Comparison of ENCODE assay signal across 9 cellular contexts in genomic region chr2:68832161-68832869, GRCh38. TPM values are rescaled to one million over a fixed set of nuclear protein-coding genes. Genes with fewer than 3 reads are reported as not detected.
DNase-seq lines count a peak whose midpoint lies in the region; ATAC-seq and TF ChIP-seq lines count a peak whose summit lies in the region.
"Had no signal": no experiment of that assay in that cellular context is flagged by ENCODE, and none has a peak within 500 bp of the region (broad histone marks: within the 10 kb centered on the region; RNA-seq: fewer than 3 reads in every experiment).

No MANE protein-coding gene starts in this region.

- BruUV-seq in PC-9 (replicated peaks; lab: Mats Ljungman, UMichigan): no TSS peak

- peak overlapping the region; percentile 55; the same call in 1 of the 2 replicates for H2AFZ ChIP-seq in PC-9

- intact Hi-C loops in PC-9 (cut with micrococcal nuclease; ENCODE audit: unreplicated experiment): no loop called here

- no peaks in the 10 kb centered on the region for H3K79me2 ChIP-seq in PC-9 (ENCODE audit: low read depth)

- H3K36me3 ChIP-seq in PC-9 (ENCODE audit: low read depth) (no peaks in the 10 kb centered on the region), kidney epithelial cell (ENCODE audit: control insufficient read depth, insufficient read depth, low read length) (no peaks in the 10 kb centered on the region)

- DNase-seq in PC-9 (peak; percentile 17 to 39), kidney epithelial cell (ENCODE audit: low read depth) (peak; percentile 82), SW 1271 (lab: John Stamatoyannopoulos, UW) (no peak), retina (no peak)
- peak; percentile 49 for DNase-seq in stimulated activated CD8-positive, alpha-beta memory T cell treated with anti-CD3 and anti-CD28 coated beads, Interleukin-12 subunit alpha, Interleukin-12 subunit beta, amount 100 ng/mL, for 4 hours (ENCODE audit: low read depth)

- CTCF ChIA-PET in PC-9 (lab: Charles Lee): no interaction called here

- no peaks in the 10 kb centered on the region for H3K4me1 ChIP-seq in PC-9 (replicated peaks; ENCODE audit: insufficient read depth)

- ATAC-seq in GM18508 (IDR thresholded peaks at IDR 0.05; ENCODE audit: insufficient read depth, unreplicated experiment): peak; percentile 52
- peak; percentile 70 for ATAC-seq in HG02884 (IDR thresholded peaks at IDR 0.05; ENCODE audit: unreplicated experiment)

- H3K4me2 ChIP-seq in PC-9: no peak overlapping the region

- TF ChIP-seq CTCF in PC-9 (conservative IDR thresholded peaks at IDR 0.05) (no peak), kidney epithelial cell (IDR thresholded peaks at IDR 0.05; ENCODE audit: insufficient read depth, low read length, poor library complexity, severe bottlenecking) (no peak)

- no peaks in the 10 kb centered on the region for H3K9me2 ChIP-seq in PC-9 (ENCODE audit: insufficient read depth)

- no peaks in the 10 kb centered on the region for H3K9me3 ChIP-seq in PC-9 (ENCODE audit: insufficient read depth, low read depth)

- no peak overlapping the region for H3K27ac ChIP-seq in PC-9
- peak overlapping the region; percentile 59 for H3K27ac ChIP-seq in angular gyrus (ENCODE audit: low read depth, low read length)

- POLR2A ChIA-PET in PC-9 (lab: Charles Lee; ENCODE audit: unreplicated experiment): interaction anchor here (0.6 kb wide), 1 partner anchor 47 kb away, joined by 3 read pairs; no protein-coding TSS in a partner anchor

- H3K27me3 ChIP-seq in PC-9 (ENCODE audit: insufficient read depth, low read depth) (no peaks in the 10 kb centered on the region), kidney epithelial cell (ENCODE audit: control insufficient read depth, insufficient read depth, low read length) (no peaks in the 10 kb centered on the region)

- no peaks in the 10 kb centered on the region for H4K20me1 ChIP-seq in PC-9 (ENCODE audit: insufficient read depth)

- no peaks in the 10 kb centered on the region for H3F3A ChIP-seq in PC-9 (ENCODE audit: insufficient read depth, low read depth)

- H3K4me3 ChIP-seq in PC-9 (no peak overlapping the region), kidney epithelial cell (ENCODE audit: low read depth, low read length) (no peak overlapping the region)

RNA-seq across cellular contexts. Expression of gene BMP10, which starts 38.9 kb away (rescaled TPM):
- not detected in 2 replicates for total RNA-seq in PC-9 (2021)
- total RNA-seq in kidney epithelial cell: not detected in 2 replicates
- total RNA-seq: activated CD8-positive, alpha-beta memory T cell treated with anti-CD3 and anti-CD28 coated beads for 36 hours had no signal

Comparison
In these comparisons a context has a peak if more than half of its experiments do, and no peak if none do; other contexts are left out.
1. DNase-seq: peak in PC-9 (2 of 2), kidney epithelial cell (single experiment) and stimulated activated CD8-positive, alpha-beta memory T cell treated with anti-CD3 and anti-CD28 coated beads, Interleukin-12 subunit alpha, Interleukin-12 subunit beta, amount 100 ng/mL, for 4 hours (single experiment); none in SW 1271 (0 of 2) and retina (single experiment).